Comparison of ENCODE assay signal across 21 cellular contexts in genomic region chr6:133447924-133448323, GRCh38.
DNase-seq lines count a peak whose midpoint lies in the region; ATAC-seq and TF ChIP-seq lines count a peak whose summit lies in the region.
"Had no signal": no experiment of that assay in that cellular context is flagged by ENCODE, and none has a peak within 500 bp of the region (broad histone marks: within the 10 kb centered on the region; RNA-seq: fewer than 3 reads in every experiment).

No MANE protein-coding gene starts in this region.

- no peak overlapping the region for H3K27ac ChIP-seq in esophagus squamous epithelium

- no peak for TF ChIP-seq POLR2A in esophagus squamous epithelium (IDR thresholded peaks at IDR 0.05)

- ATAC-seq in HG02763 (IDR thresholded peaks at IDR 0.05; ENCODE audit: unreplicated experiment), result no peak
- no peak for ATAC-seq in stimulated activated effector memory CD8-positive, alpha-beta T cell treated with anti-CD3 and anti-CD28 coated beads, Interleukin-12 subunit alpha, Interleukin-12 subunit beta, amount 100 ng/mL, for 72 hours
- ATAC-seq: WTC11 had no signal

- no peaks in the 10 kb centered on the region for H3K4me1 ChIP-seq in esophagus squamous epithelium

- no peak overlapping the region for H3K27ac Mint-ChIP-seq in stimulated activated effector memory CD8-positive, alpha-beta T cell treated with anti-CD3 and anti-CD28 coated beads, Interleukin-12 subunit alpha, Interleukin-12 subunit beta, amount 100 ng/mL, for 72 hours
- H3K27ac Mint-ChIP-seq: activated naive CD8-positive, alpha-beta T cell treated with anti-CD3 and anti-CD28 coated beads, Interleukin-2, amount 10 ng/mL, durations not matched to agents 7 days and 5 days; progenitor cell of endocrine pancreas; WTC11 had no signal

- H3K4me1 Mint-ChIP-seq in stimulated activated effector memory CD8-positive, alpha-beta T cell treated with anti-CD3 and anti-CD28 coated beads, Interleukin-12 subunit alpha, Interleukin-12 subunit beta, amount 100 ng/mL, for 72 hours, result no peaks in the 10 kb centered on the region
- H3K4me1 Mint-ChIP-seq: activated naive CD8-positive, alpha-beta T cell treated with anti-CD3 and anti-CD28 coated beads, Interleukin-2, amount 10 ng/mL, durations not matched to agents 7 days and 5 days; WTC11 had no signal

- H3K36me3 ChIP-seq in esophagus squamous epithelium, result no peaks in the 10 kb centered on the region

- no peaks in the 10 kb centered on the region for H3K9me3 ChIP-seq in esophagus squamous epithelium

- H3K4me3 ChIP-seq in esophagus squamous epithelium, result no peak overlapping the region

- no peak overlapping the region for H3K4me3 Mint-ChIP-seq in stimulated activated effector memory CD8-positive, alpha-beta T cell treated with anti-CD3 and anti-CD28 coated beads, Interleukin-12 subunit alpha, Interleukin-12 subunit beta, amount 100 ng/mL, for 72 hours
- H3K4me3 Mint-ChIP-seq: activated naive CD8-positive, alpha-beta T cell treated with anti-CD3 and anti-CD28 coated beads, Interleukin-2, amount 10 ng/mL, durations not matched to agents 7 days and 5 days; WTC11 had no signal

- H3K27me3 ChIP-seq in esophagus squamous epithelium, result no peaks in the 10 kb centered on the region

- H3K9me3 Mint-ChIP-seq in stimulated activated effector memory CD8-positive, alpha-beta T cell treated with anti-CD3 and anti-CD28 coated beads, Interleukin-12 subunit alpha, Interleukin-12 subunit beta, amount 100 ng/mL, for 72 hours, result no peaks in the 10 kb centered on the region
- H3K9me3 Mint-ChIP-seq: activated naive CD8-positive, alpha-beta T cell treated with anti-CD3 and anti-CD28 coated beads, Interleukin-2, amount 10 ng/mL, durations not matched to agents 7 days and 5 days; WTC11 had no signal

- intact Hi-C loops in esophagus squamous epithelium (cut with DNase I), result no loop called here

- no peaks in the 10 kb centered on the region for H3K36me3 Mint-ChIP-seq in stimulated activated effector memory CD8-positive, alpha-beta T cell treated with anti-CD3 and anti-CD28 coated beads, Interleukin-12 subunit alpha, Interleukin-12 subunit beta, amount 100 ng/mL, for 72 hours
- H3K36me3 Mint-ChIP-seq: activated naive CD8-positive, alpha-beta T cell treated with anti-CD3 and anti-CD28 coated beads, Interleukin-2, amount 10 ng/mL, durations not matched to agents 7 days and 5 days; WTC11 had no signal

- peak; percentile 13 for DNase-seq in SKM-1 treated with dmso at 0.1 percent for 144 hours (lab: John Stamatoyannopoulos, UW; ENCODE audit: unreplicated experiment)
- no peak for DNase-seq in SKM-1 (lab: John Stamatoyannopoulos, UW; ENCODE audit: unreplicated experiment)
- peak; percentile 14 for DNase-seq in amniotic epithelial cell (ENCODE audit: low read depth)
- peak; percentile 29 for DNase-seq in fibroblast of the conjunctiva (ENCODE audit: low read depth)
- peak; percentile 10 for DNase-seq in smooth muscle cell of the brain vasculature (ENCODE audit: low read depth, low spot score)
- no peak for DNase-seq in stimulated activated effector memory CD8-positive, alpha-beta T cell treated with anti-CD3 and anti-CD28 coated beads, Interleukin-12 subunit alpha, Interleukin-12 subunit beta, amount 100 ng/mL, for 72 hours (ENCODE audit: low spot score in 2 of 2)
- no peak for DNase-seq in esophagus squamous epithelium (lab: John Stamatoyannopoulos, UW)
- DNase-seq: activated CD4-positive, alpha-beta T cell treated with anti-CD3 and anti-CD28 coated beads, Interleukin-2, amount 50 U/mL, for 48 hours; activated naive CD8-positive, alpha-beta T cell treated with anti-CD3 and anti-CD28 coated beads, Interleukin-2, amount 10 ng/mL, durations not matched to agents 7 days and 5 days; DMS53; effector memory CD4-positive, alpha-beta T cell; erythroblast; GOT3; kidney glomerular epithelial cell; NCI-H1105; NCI-H2029; NCI-H345; T1000 had no signal

- TF ChIP-seq CTCF in esophagus squamous epithelium (IDR thresholded peaks at IDR 0.05), result no peak

Comparison
In these comparisons a context has a peak if more than half of its experiments do, and no peak if none do; other contexts are left out.
1. DNase-seq: peak in SKM-1 treated with dmso at 0.1 percent for 144 hours (single experiment), amniotic epithelial cell (single experiment), fibroblast of the conjunctiva (single experiment) and smooth muscle cell of the brain vasculature (single experiment); none in SKM-1 (single experiment), stimulated activated effector memory CD8-positive, alpha-beta T cell treated with anti-CD3 and anti-CD28 coated beads, Interleukin-12 subunit alpha, Interleukin-12 subunit beta, amount 100 ng/mL, for 72 hours (0 of 2) and esophagus squamous epithelium (single experiment).